In genomic region chr10:128569546-128569945, GRCh38 we compare ENCODE assay signal across 24 cellular contexts.
"Had no signal": no experiment of that assay in that cellular context is flagged by ENCODE, and none has a peak within 500 bp of the region (broad histone marks: within the 10 kb centered on the region; RNA-seq: fewer than 3 reads in every experiment).

No MANE protein-coding gene starts in this region.

- H3K27ac ChIP-seq: gastrocnemius medialis, heart left ventricle, hepatocyte, lower lobe of right lung, prostate gland, right atrium auricular region, stomach, thyroid gland had no signal

- ATAC-seq: effector memory CD8-positive, alpha-beta T cell; gastrocnemius medialis; heart left ventricle; left cardiac atrium; left ventricle myocardium superior; lower lobe of right lung; natural killer cell; sciatic nerve; stimulated activated effector memory CD8-positive, alpha-beta T cell treated with anti-CD3 and anti-CD28 coated beads, Interleukin-12 subunit alpha, Interleukin-12 subunit beta, amount 100 ng/mL, for 72 hours had no signal

- H3K4me3 Mint-ChIP-seq: effector memory CD8-positive, alpha-beta T cell; natural killer cell; neural crest cell; stimulated activated effector memory CD8-positive, alpha-beta T cell treated with anti-CD3 and anti-CD28 coated beads, Interleukin-12 subunit alpha, Interleukin-12 subunit beta, amount 100 ng/mL, for 72 hours; type B pancreatic cell had no signal

- H3K36me3 Mint-ChIP-seq: natural killer cell; stimulated activated effector memory CD8-positive, alpha-beta T cell treated with anti-CD3 and anti-CD28 coated beads, Interleukin-12 subunit alpha, Interleukin-12 subunit beta, amount 100 ng/mL, for 72 hours; type B pancreatic cell had no signal

- H3K9me3 ChIP-seq: gastrocnemius medialis, heart left ventricle, lower lobe of right lung, prostate gland, right atrium auricular region, stomach, thyroid gland had no signal

- H3K4me3 ChIP-seq: gastrocnemius medialis, heart left ventricle, hepatocyte, lower lobe of right lung, prostate gland, right atrium auricular region, smooth muscle cell, stomach, thyroid gland had no signal

- DNase-seq: cerebellar nuclear complex; cortex of kidney; effector memory CD8-positive, alpha-beta T cell; foreskin fibroblast; gastrocnemius medialis; heart left ventricle; left cardiac atrium; left ventricle myocardium superior; lower lobe of right lung; natural killer cell; stimulated activated CD4-positive, alpha-beta T cell treated with anti-CD3 and anti-CD28 coated beads, Interleukin-12 subunit alpha, Interleukin-12 subunit beta, amount 100 ng/mL, for 4 hours; stimulated activated CD4-positive, alpha-beta T cell treated with anti-CD3 and anti-CD28 coated beads, Interleukin-1b, Interleukin-23, amount 100 ng/mL, for 48 hours; stimulated activated CD4-positive, alpha-beta T cell treated with anti-CD3 and anti-CD28 coated beads, Interleukin-4, amount 100 ng/mL, for 1 hour; stimulated activated naive CD4-positive, alpha-beta T cell treated with Interleukin-2 at 50 U/mL for 16 hours; stomach; thyroid gland had no signal

- H3K9me3 Mint-ChIP-seq: effector memory CD8-positive, alpha-beta T cell; natural killer cell; neural crest cell; stimulated activated effector memory CD8-positive, alpha-beta T cell treated with anti-CD3 and anti-CD28 coated beads, Interleukin-12 subunit alpha, Interleukin-12 subunit beta, amount 100 ng/mL, for 72 hours; type B pancreatic cell had no signal

- H3K4me1 ChIP-seq: gastrocnemius medialis, lower lobe of right lung, stomach, thyroid gland had no signal

- H3K4me1 Mint-ChIP-seq: natural killer cell; stimulated activated effector memory CD8-positive, alpha-beta T cell treated with anti-CD3 and anti-CD28 coated beads, Interleukin-12 subunit alpha, Interleukin-12 subunit beta, amount 100 ng/mL, for 72 hours had no signal

- H3K27me3 ChIP-seq: hepatocyte, right atrium auricular region, thyroid gland had no signal

- H3K27ac Mint-ChIP-seq: effector memory CD8-positive, alpha-beta T cell; natural killer cell; stimulated activated effector memory CD8-positive, alpha-beta T cell treated with anti-CD3 and anti-CD28 coated beads, Interleukin-12 subunit alpha, Interleukin-12 subunit beta, amount 100 ng/mL, for 72 hours; type B pancreatic cell had no signal

- H3K36me3 ChIP-seq: gastrocnemius medialis, heart left ventricle, lower lobe of right lung, prostate gland, right atrium auricular region, stomach, thyroid gland had no signal
